Comparison of ENCODE assay signal across 8 cellular contexts in the genomic region with DNA sequence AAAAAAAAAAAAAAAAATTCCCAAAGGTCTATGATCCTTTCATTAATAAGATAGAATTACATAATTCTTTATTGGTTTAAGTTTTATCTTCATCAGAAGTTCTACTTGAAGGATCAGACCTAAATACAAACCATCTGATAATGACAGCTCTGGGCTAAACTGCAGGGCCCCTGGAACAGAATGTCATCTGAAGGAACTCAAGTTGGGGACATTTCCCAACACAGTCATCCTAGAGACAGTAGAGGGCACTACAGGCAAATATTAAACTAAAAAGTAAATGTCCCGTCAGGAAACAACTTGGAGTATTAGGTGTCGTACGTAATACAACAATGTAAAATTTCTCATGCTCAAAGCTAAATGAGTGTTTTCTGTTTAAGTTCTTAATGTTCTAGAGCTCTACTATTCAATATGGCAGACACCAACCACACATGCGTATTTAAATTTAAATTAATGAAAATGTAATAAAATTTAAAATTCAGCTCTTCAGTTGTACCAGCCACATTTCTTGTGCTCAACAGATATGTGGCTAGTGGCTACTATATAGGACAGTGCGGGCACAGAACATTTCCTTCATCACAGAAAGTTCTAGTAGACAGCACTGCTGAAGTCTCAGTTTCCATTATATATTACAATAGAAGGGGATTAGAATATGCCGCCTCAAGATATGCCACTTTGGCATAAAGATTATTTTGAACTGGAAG. TPM values are rescaled to one million over a fixed set of nuclear protein-coding genes. Genes with fewer than 3 reads are reported as not detected.
DNase-seq lines count a peak whose midpoint lies in the region; ATAC-seq and TF ChIP-seq lines count a peak whose summit lies in the region.

No MANE protein-coding gene starts in this region.

- 0 out of 2 replicates have a peak, but pooled peaks cover 4% of the 10 kb centered on the region for H3K27me3 ChIP-seq in BJ (ENCODE audit: control insufficient read depth, insufficient read depth, low read length)
- H3K27me3 ChIP-seq in WERI-Rb-1 (ENCODE audit: insufficient read depth, low read depth, severe bottlenecking): peaks cover 10% of the 10 kb centered on the region
- H3K27me3 ChIP-seq in cardiac muscle cell: no peaks in the 10 kb centered on the region
- H3K27me3 ChIP-seq in gastrocnemius medialis: no peaks in the 10 kb centered on the region

- no peak overlapping the region for H3K27ac ChIP-seq in WERI-Rb-1
- H3K27ac ChIP-seq in cardiac muscle cell: no peak overlapping the region
- H3K27ac ChIP-seq in gastrocnemius medialis: no peak overlapping the region

- in situ Hi-C loops in GM13976 (cut with MboI; ENCODE audit: low sequenced_read_pairs, unreplicated experiment) (loop anchor here (25.0 kb wide), 1 partner anchor 219 kb away; no protein-coding TSS in a partner anchor), gastrocnemius medialis (cut with MboI; ENCODE audit: low sequenced_read_pairs in 4 of 4) (loop anchor here in 2 of 4 donors (10.0 kb wide), 1 partner anchor 221 kb away; no protein-coding TSS in a partner anchor)

- ATAC-seq in HG02571 (IDR thresholded peaks at IDR 0.05; ENCODE audit: unreplicated experiment): peak; percentile 56
- ATAC-seq in gastrocnemius medialis: peak; percentile 96 to 99

- no peaks in the 10 kb centered on the region for H3K4me1 ChIP-seq in cardiac muscle cell (ENCODE audit: low read depth)
- no peaks in the 10 kb centered on the region for H3K4me1 ChIP-seq in gastrocnemius medialis

- H3K9me3 ChIP-seq in WERI-Rb-1 (ENCODE audit: severe bottlenecking) (no peaks in the 10 kb centered on the region), cardiac muscle cell (ENCODE audit: low read depth) (no peaks in the 10 kb centered on the region), gastrocnemius medialis (no peaks in the 10 kb centered on the region)

- CTCF ChIA-PET in BJ (lab: Yijun Ruan, JAX): interaction anchor here (0.6 to 5.0 kb wide), 23 partner anchors 8 to 466 kb away, joined by 3 to 34 read pairs (median 4); partner anchors contain the start of gene NAXD

- no peak for TF ChIP-seq POLR2A in gastrocnemius medialis (IDR thresholded peaks at IDR 0.05)

- POLR2A ChIA-PET in BJ (lab: Charles Lee): no interaction called here

- TF ChIP-seq CTCF in BJ (IDR thresholded peaks at IDR 0.05; ENCODE audit: insufficient read depth, low read depth, low read length) (peak; percentile 60), GM13976 (IDR thresholded peaks at IDR 0.05; ENCODE audit: borderline replicate concordance, control extremely low read depth, extremely low read depth, insufficient read depth, missing control alignments) (peak; percentile 56), WERI-Rb-1 (IDR thresholded peaks at IDR 0.05; ENCODE audit: low read depth, low read length) (peak; percentile 57), cardiac muscle cell (IDR thresholded peaks at IDR 0.05; ENCODE audit: low read depth, low read length) (peak; percentile 56), gastrocnemius medialis (IDR thresholded peaks at IDR 0.05 in 4 of 5, conservative IDR thresholded peaks at IDR 0.05 in 1 of 5) (peak; percentile 54 to 70 (median 65))

- no peak for DNase-seq in BJ (ENCODE audit: low read depth)
- peak; percentile 81 for DNase-seq in GM13976 (ENCODE audit: low spot score)
- DNase-seq in NCI-H128 (lab: John Stamatoyannopoulos, UW; ENCODE audit: unreplicated experiment): peak; percentile 21
- DNase-seq in WERI-Rb-1: peak; percentile 37
- peak; percentile 69 to 71 for DNase-seq in cardiac muscle cell (ENCODE audit: low read depth in 1 of 2, low spot score in 1 of 2)
- DNase-seq in gastrocnemius medialis: no peak
- no peak for DNase-seq in stimulated activated CD4-positive, alpha-beta T cell treated with anti-CD3 and anti-CD28 coated beads, Interleukin-12 subunit alpha, Interleukin-12 subunit beta, amount 100 ng/mL, for 4 hours

- no peaks in the 10 kb centered on the region for H3K36me3 ChIP-seq in BJ (ENCODE audit: control insufficient read depth, insufficient read depth, low read length)
- no peaks in the 10 kb centered on the region for H3K36me3 ChIP-seq in WERI-Rb-1
- H3K36me3 ChIP-seq in cardiac muscle cell: no peaks in the 10 kb centered on the region
- no peaks in the 10 kb centered on the region for H3K36me3 ChIP-seq in gastrocnemius medialis

- no peak overlapping the region for H3K4me3 ChIP-seq in BJ (ENCODE audit: low read depth, low read length)
- H3K4me3 ChIP-seq in WERI-Rb-1 (ENCODE audit: low read depth, low read length): no peak overlapping the region
- no peak overlapping the region for H3K4me3 ChIP-seq in cardiac muscle cell
- no peak overlapping the region for H3K4me3 ChIP-seq in gastrocnemius medialis

- intact Hi-C loops in gastrocnemius medialis (cut with DNase I; ENCODE audit: low total_unique reads): loop anchor here (1.0 kb wide), 1 partner anchor 226 kb away; no protein-coding TSS in a partner anchor

RNA-seq across cellular contexts. Expression of gene NAXD, which starts 21.8 kb away (rescaled TPM):
- polyA plus RNA-seq in BJ (2011; rRNA removed) (29.1 and 38.7 TPM in 2 replicates), cardiac muscle cell (40.7 and 48.9 TPM in 2 replicates)
- 11.8 and 18.4 TPM in 2 replicates for polyA minus RNA-seq in BJ (2011; rRNA and poly(A)+ RNA removed)
- total RNA-seq in cardiac muscle cell (32.8 and 36.8 TPM in 2 replicates), gastrocnemius medialis (10 to 100 TPM; 17.9 to 24.7 (median 21.5) TPM)

RNA-seq across cellular contexts. Expression of gene RAB20, which starts 32.1 kb away (rescaled TPM):
- polyA plus RNA-seq in BJ (2011; rRNA removed) (2.5 and 4.9 TPM in 2 replicates), cardiac muscle cell (14.0 and 20.0 TPM in 2 replicates)
- 1.1 and 1.7 TPM in 2 replicates for polyA minus RNA-seq in BJ (2011; rRNA and poly(A)+ RNA removed)
- total RNA-seq in cardiac muscle cell (22.4 and 30.8 TPM in 2 replicates), gastrocnemius medialis (1 to 10 TPM in 2 of 4 donors, under 1 TPM in 2; 0.31 to 9.1 (median 2.0) TPM)

Comparison
In these comparisons a context has a peak if more than half of its experiments do, and no peak if none do; other contexts are left out.
1. DNase-seq: peak in GM13976 (single experiment), NCI-H128 (single experiment), WERI-Rb-1 (single experiment) and cardiac muscle cell (2 of 2); none in BJ (single experiment), gastrocnemius medialis (0 of 2) and stimulated activated CD4-positive, alpha-beta T cell treated with anti-CD3 and anti-CD28 coated beads, Interleukin-12 subunit alpha, Interleukin-12 subunit beta, amount 100 ng/mL, for 4 hours (single experiment).
2. Peak in every context shown above with its lines, with median percentiles within 50 percentile points of each other: CTCF ChIP-seq.